In the genomic region with DNA sequence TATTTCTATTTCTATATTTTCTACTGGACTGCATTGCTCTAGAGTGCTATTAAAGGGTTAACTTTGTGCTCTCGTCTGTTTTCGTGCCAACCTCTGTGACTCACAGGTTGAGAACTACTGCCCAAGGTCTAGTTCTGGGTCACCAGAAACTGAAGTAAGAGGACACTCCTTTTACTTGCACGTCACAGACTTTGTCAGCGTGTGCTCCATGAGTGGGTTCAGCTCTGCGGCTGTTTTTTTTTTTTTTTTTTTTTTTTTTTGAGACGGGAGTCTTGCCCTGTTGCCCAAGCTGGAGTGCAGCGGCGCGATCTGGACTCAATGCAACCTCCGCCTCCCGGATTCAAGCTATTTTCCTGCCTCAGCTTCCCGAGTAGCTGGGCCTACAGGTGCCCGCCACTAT, we compare ENCODE assay signal across 9 cellular contexts.
DNase-seq lines count a peak whose midpoint lies in the region; ATAC-seq and TF ChIP-seq lines count a peak whose summit lies in the region.
"Had no signal": no experiment of that assay in that cellular context is flagged by ENCODE, and none has a peak within 500 bp of the region (broad histone marks: within the 10 kb centered on the region; RNA-seq: fewer than 3 reads in every experiment).

No MANE protein-coding gene starts in this region.

- ATAC-seq in GM18873 (IDR thresholded peaks at IDR 0.05; ENCODE audit: low FRiP score, unreplicated experiment) (no peak), HG02642 (IDR thresholded peaks at IDR 0.05; ENCODE audit: poor library complexity, unreplicated experiment) (no peak), GM18861 (IDR thresholded peaks at IDR 0.05; ENCODE audit: unreplicated experiment) (no peak)

- TF ChIP-seq POLR2A in erythroblast (IDR thresholded peaks at IDR 0.05; ENCODE audit: low read length) = no peak

- DNase-seq in AG08395 (ENCODE audit: low spot score) = peak; percentile 97
- peak; percentile 23 for DNase-seq in amniotic stem cell (lab: John Stamatoyannopoulos, UW)
- DNase-seq in left kidney (ENCODE audit: low read depth, low spot score) = peak; percentile 68
- no peak for DNase-seq in erythroblast (lab: John Stamatoyannopoulos, UW)
- DNase-seq: Karpas-422 had no signal

- TF ChIP-seq RAD21 in Ishikawa (IDR thresholded peaks at IDR 0.05; ENCODE audit: low read depth) = no peak

- TF ChIP-seq EP300 in Ishikawa (IDR thresholded peaks at IDR 0.05; ENCODE audit: borderline replicate concordance) = no peak

TF ChIP-seq in Ishikawa, 13 proteins besides CTCF, POLR2A, EP300 and RAD21:
- TF ChIP-seq TEAD4 (IDR thresholded peaks at IDR 0.05) (no peak), TAF1 (IDR thresholded peaks at IDR 0.05; ENCODE audit: low read depth) (no peak), CREB1 (IDR thresholded peaks at IDR 0.05; ENCODE audit: low read depth) (peak; percentile 52; the same call in 1 of the 2 replicates), USF1 (IDR thresholded peaks at IDR 0.05) (no peak), TCF12 (IDR thresholded peaks at IDR 0.05; ENCODE audit: low read depth) (peak; percentile 31; the same call in 1 of the 2 replicates), YY1 (IDR thresholded peaks at IDR 0.05; ENCODE audit: low read depth) (no peak), NFIC (IDR thresholded peaks at IDR 0.05) (peak; percentile 63)
TF ChIP-seq in Ishikawa: peak in this region for 3.

Comparison
In these comparisons a context has a peak if more than half of its experiments do, and no peak if none do; other contexts are left out.
1. DNase-seq: peak in AG08395 (single experiment), amniotic stem cell (single experiment) and left kidney (single experiment); none in erythroblast (0 of 2).